17 cellular contexts compared by ENCODE assay signal in the genomic region with DNA sequence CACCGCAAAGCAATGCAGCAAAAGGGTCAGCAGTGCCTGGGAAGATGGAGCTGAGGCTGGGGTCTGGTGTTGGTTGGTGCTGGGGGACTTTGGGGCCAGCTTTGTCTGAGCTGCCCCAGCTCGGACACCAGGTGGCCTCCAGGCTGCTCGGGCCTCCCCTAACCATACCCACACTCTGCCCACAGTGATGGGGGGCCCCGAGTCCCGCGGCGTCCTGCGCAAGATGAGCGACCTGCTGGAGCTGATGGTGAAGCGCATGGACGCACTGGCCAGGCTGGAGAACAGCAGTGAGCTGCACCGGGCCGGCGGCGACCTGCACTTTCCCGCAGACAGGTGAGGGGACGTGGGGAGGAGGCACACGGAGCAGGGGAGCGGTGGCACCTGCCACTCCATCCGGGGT. TPM values are rescaled to one million over a fixed set of nuclear protein-coding genes. Genes with fewer than 3 reads are reported as not detected.
DNase-seq lines count a peak whose midpoint lies in the region; ATAC-seq and TF ChIP-seq lines count a peak whose summit lies in the region.
"Had no signal": no experiment of that assay in that cellular context is flagged by ENCODE, and none has a peak within 500 bp of the region (broad histone marks: within the 10 kb centered on the region; RNA-seq: fewer than 3 reads in every experiment).

No MANE protein-coding gene starts in this region.

- no peak overlapping the region for H3K4me3 Mint-ChIP-seq in activated CD4-positive, alpha-beta T cell treated with anti-CD3 and anti-CD28 coated beads, Interleukin-2, amount 10 ng/mL, durations not matched to agents 24 days and 14 days
- H3K4me3 Mint-ChIP-seq: B cell; CD4-positive, alpha-beta T cell; CD8-positive, alpha-beta T cell had no signal

- H4K91ac ChIP-seq in neuronal stem cell (ENCODE audit: low read depth, low read length, poor library complexity) = no peak overlapping the region

- no peak overlapping the region for H2AFZ ChIP-seq in neuronal stem cell (ENCODE audit: low read length)

- no peak overlapping the region for H3K4me3 ChIP-seq in BLaER1
- no peak overlapping the region for H3K4me3 ChIP-seq in neuronal stem cell (ENCODE audit: low read length in 2 of 2)
- H3K4me3 ChIP-seq in spleen = no peak overlapping the region
- no peak overlapping the region for H3K4me3 ChIP-seq in uterus
- H3K4me3 ChIP-seq: A549 had no signal

- DNase-seq in neuronal stem cell (ENCODE audit: low spot score) (no peak), spleen (peak; percentile 66), uterus (no peak)
- DNase-seq in activated CD4-positive, alpha-beta T cell treated with anti-CD3 and anti-CD28 coated beads, Interleukin-2, amount 10 ng/mL, durations not matched to agents 24 days and 14 days = no peak
- DNase-seq: AML-193; Caco-2; Calu3; CD4-positive, alpha-beta T cell; CD8-positive, alpha-beta T cell; DMS79 treated with DMSO at 0.1 percent for 48 hours; GF-D8 had no signal

- no peak for ATAC-seq in HG02588 (IDR thresholded peaks at IDR 0.05; ENCODE audit: unreplicated experiment)
- ATAC-seq: A549; CD8-positive, alpha-beta T cell had no signal

- no peaks in the 10 kb centered on the region for H3K9me3 Mint-ChIP-seq in activated CD4-positive, alpha-beta T cell treated with anti-CD3 and anti-CD28 coated beads, Interleukin-2, amount 10 ng/mL, durations not matched to agents 24 days and 14 days
- H3K9me3 Mint-ChIP-seq: CD4-positive, alpha-beta T cell; CD8-positive, alpha-beta T cell had no signal

- no peak overlapping the region for H3K18ac ChIP-seq in neuronal stem cell (ENCODE audit: low read length)

- peaks cover 3% of the 10 kb centered on the region for H3K27me3 Mint-ChIP-seq in activated CD4-positive, alpha-beta T cell treated with anti-CD3 and anti-CD28 coated beads, Interleukin-2, amount 10 ng/mL, durations not matched to agents 24 days and 14 days
- H3K27me3 Mint-ChIP-seq: CD4-positive, alpha-beta T cell had no signal

- H3K27me3 ChIP-seq in BLaER1 = no peaks in the 10 kb centered on the region
- H3K27me3 ChIP-seq in neuronal stem cell (ENCODE audit: control insufficient read depth in 3 of 3, insufficient read depth in 3 of 3, low read depth in 1 of 3, low read length in 3 of 3) = no peaks in the 10 kb centered on the region
- H3K27me3 ChIP-seq in spleen (replicated peaks in 1 of 7) = peaks cover 0 to 33% (median 0%) of the 10 kb centered on the region in 7 donors
- no peaks in the 10 kb centered on the region for H3K27me3 ChIP-seq in uterus

- no CpG with 5 or more reads among the region's 20 CpGs for WGBS in neuronal stem cell (ENCODE audit: extremely low coverage in 2 of 2, insufficient read length in 2 of 2, insufficient replicate concordance in 1 of 2), 2 donors
- 73 to 96% (median 91%) methylated on average over 8 to 20 of the region's 20 CpGs for WGBS in spleen, 5 donors

- H3K4me2 ChIP-seq in BLaER1 (peak overlapping the region; percentile 54), neuronal stem cell (ENCODE audit: insufficient read depth, low read length, poor library complexity, severe bottlenecking) (no peak overlapping the region)
- H3K4me2 ChIP-seq: A549 had no signal

- H2BK15ac ChIP-seq in neuronal stem cell (ENCODE audit: low read length) = no peak overlapping the region

- no peak overlapping the region for H2BK12ac ChIP-seq in neuronal stem cell (ENCODE audit: low read length)

- H2BK5ac ChIP-seq in neuronal stem cell (ENCODE audit: low read length) = peak overlapping the region; percentile 39

- TF ChIP-seq POLR2A in spleen (IDR thresholded peaks at IDR 0.05) (no peak), uterus (IDR thresholded peaks at IDR 0.05) (no peak)

- H2BK120ac ChIP-seq in neuronal stem cell (ENCODE audit: low read depth, low read length) = no peak overlapping the region

- TF ChIP-seq CTCF in spleen (IDR thresholded peaks at IDR 0.05 in 8 of 11, conservative IDR thresholded peaks at IDR 0.05 in 3 of 11) = no peak
- no peak for TF ChIP-seq CTCF in uterus (IDR thresholded peaks at IDR 0.05)

- H3K9ac ChIP-seq in BLaER1 = 0 out of 2 replicates have a peak overlapping the region, but pooled peaks have one; percentile 40
- H3K9ac ChIP-seq in neuronal stem cell (ENCODE audit: low read depth, low read length, poor library complexity) = peak overlapping the region; percentile 70

- peak overlapping the region; percentile 21 for H2AK5ac ChIP-seq in neuronal stem cell (ENCODE audit: low read depth, low read length)

- H3K27ac ChIP-seq in BLaER1 (peak overlapping the region; percentile 43), neuronal stem cell (replicated peaks; ENCODE audit: low read length) (no peak overlapping the region), spleen (no peak overlapping the region), uterus (no peak overlapping the region)
- H3K27ac ChIP-seq: 22Rv1, A549, C4-2B had no signal

- H4K8ac ChIP-seq in neuronal stem cell (ENCODE audit: low read depth, low read length) = no peak overlapping the region

- peaks cover 4% of the 10 kb centered on the region for H3K79me1 ChIP-seq in neuronal stem cell (ENCODE audit: low read depth, low read length)

- H3K9me3 ChIP-seq in BLaER1 = no peaks in the 10 kb centered on the region
- no peaks in the 10 kb centered on the region for H3K9me3 ChIP-seq in neuronal stem cell (replicated peaks in 1 of 2; ENCODE audit: control insufficient read depth in 2 of 2, insufficient read depth in 1 of 2, low read depth in 1 of 2, low read length in 2 of 2)
- H3K9me3 ChIP-seq in spleen = no peaks in the 10 kb centered on the region
- H3K9me3 ChIP-seq in uterus = no peaks in the 10 kb centered on the region
- H3K9me3 ChIP-seq: A549, Caco-2 had no signal

- H3K4me1 ChIP-seq in BLaER1 (peaks cover 66% of the 10 kb centered on the region), neuronal stem cell (ENCODE audit: control insufficient read depth in 2 of 2, insufficient read depth in 1 of 2, low read depth in 1 of 2, low read length in 2 of 2) (peaks cover 5 to 7% of the 10 kb centered on the region in 2 donors), spleen (peaks cover 0 to 9% (median 0%) of the 10 kb centered on the region in 6 donors), uterus (no peaks in the 10 kb centered on the region)
- H3K4me1 ChIP-seq: A549, Caco-2 had no signal

- no peaks in the 10 kb centered on the region for H3K4me1 Mint-ChIP-seq in activated CD4-positive, alpha-beta T cell treated with anti-CD3 and anti-CD28 coated beads, Interleukin-2, amount 10 ng/mL, durations not matched to agents 24 days and 14 days
- H3K4me1 Mint-ChIP-seq: B cell had no signal

- no peak overlapping the region for H3K27ac Mint-ChIP-seq in activated CD4-positive, alpha-beta T cell treated with anti-CD3 and anti-CD28 coated beads, Interleukin-2, amount 10 ng/mL, durations not matched to agents 24 days and 14 days
- H3K27ac Mint-ChIP-seq: B cell; CD4-positive, alpha-beta T cell; CD8-positive, alpha-beta T cell had no signal

- intact Hi-C loops in spleen (cut with DNase I; ENCODE audit: low total_unique reads) (no loop called here), uterus (cut with DNase I; ENCODE audit: low total_unique reads) (no loop called here)
- intact Hi-C loops in activated CD4-positive, alpha-beta T cell treated with anti-CD3 and anti-CD28 coated beads, Interleukin-2, amount 10 ng/mL, durations not matched to agents 24 days and 14 days (cut with micrococcal nuclease) = no loop called here

- no peaks in the 10 kb centered on the region for H3K36me3 Mint-ChIP-seq in activated CD4-positive, alpha-beta T cell treated with anti-CD3 and anti-CD28 coated beads, Interleukin-2, amount 10 ng/mL, durations not matched to agents 24 days and 14 days (ENCODE audit: low read depth)
- H3K36me3 Mint-ChIP-seq: CD8-positive, alpha-beta T cell had no signal

- no peak overlapping the region for H3K4ac ChIP-seq in neuronal stem cell (ENCODE audit: low read length)

- H3K36me3 ChIP-seq in BLaER1 (peaks cover 89% of the 10 kb centered on the region), neuronal stem cell (replicated peaks in 1 of 2; ENCODE audit: control insufficient read depth in 2 of 2, insufficient read depth in 2 of 2, low read length in 2 of 2) (peaks cover 0 to 27% of the 10 kb centered on the region in 2 donors), spleen (no peaks in the 10 kb centered on the region), uterus (no peaks in the 10 kb centered on the region)

- H3K23ac ChIP-seq in neuronal stem cell (ENCODE audit: low read depth, low read length, poor library complexity) = peak overlapping the region; percentile 55

- H4K20me1 ChIP-seq in BLaER1 = peaks cover 94% of the 10 kb centered on the region

- H3K14ac ChIP-seq in neuronal stem cell (ENCODE audit: low read length) = peak overlapping the region; percentile 56

RNA-seq across cellular contexts. Expression of gene MGAT5B, which starts 13.8 kb away (rescaled TPM):
- polyA plus RNA-seq in neuronal stem cell (2013, experiment 1 of 2) = 5.6 TPM
- polyA plus RNA-seq in neuronal stem cell (2013, experiment 2 of 2) = 5.4 TPM
- total RNA-seq in spleen = 1 to 10 TPM in 4 of 7 donors, under 1 TPM in 3; 0.26 to 2.0 (median 1.1) TPM
- polyA plus RNA-seq in spleen = under 1 TPM; 0.02 to 0.58 (median 0.52) TPM
- total RNA-seq in uterus = 1 to 10 TPM in 2 of 4 donors, under 1 TPM in 1, not detected in 1; 0.59 to 3.3 (median 1.5) TPM
- 0.21 and 0.51 TPM in 2 replicates for total RNA-seq in activated CD4-positive, alpha-beta T cell treated with anti-CD3 and anti-CD28 coated beads, Interleukin-2, amount 10 ng/mL, durations not matched to agents 24 days and 14 days
